Comparison of ENCODE assay signal across 18 cellular contexts in the genomic region with DNA sequence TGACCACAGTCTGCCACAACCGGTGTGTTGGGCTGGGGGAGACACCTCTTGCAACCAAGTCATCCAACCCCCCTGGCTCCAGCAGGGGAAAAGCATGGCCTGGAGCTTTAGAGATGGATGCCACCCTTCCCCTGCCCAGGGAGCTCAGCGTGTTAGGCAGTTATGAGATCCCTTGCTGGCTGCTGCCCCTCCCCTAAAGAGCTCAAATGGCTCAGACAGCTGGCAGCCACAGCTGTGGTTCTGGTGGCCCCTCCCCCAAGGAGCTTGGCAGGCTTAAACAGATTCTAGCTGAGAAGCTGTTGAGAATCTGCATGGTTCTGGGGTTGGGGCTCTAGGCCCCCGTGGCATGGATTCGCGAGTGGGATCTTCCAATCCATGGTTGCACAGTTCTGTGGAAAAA.
DNase-seq lines count a peak whose midpoint lies in the region; ATAC-seq and TF ChIP-seq lines count a peak whose summit lies in the region.
"Had no signal": no experiment of that assay in that cellular context is flagged by ENCODE, and none has a peak within 500 bp of the region (broad histone marks: within the 10 kb centered on the region; RNA-seq: fewer than 3 reads in every experiment).

No MANE protein-coding gene starts in this region.

- no peak for TF ChIP-seq CTCF in neural progenitor cell (IDR thresholded peaks at IDR 0.05)
- TF ChIP-seq CTCF in WTC11 (IDR thresholded peaks at IDR 0.05): no peak

- no peak overlapping the region for H3K27ac Mint-ChIP-seq in neural progenitor cell
- no peak overlapping the region for H3K27ac Mint-ChIP-seq in WTC11
- H3K27ac Mint-ChIP-seq: IgD-negative memory B cell; T-helper 1 cell treated with Interleukin-12 subunit alpha and Interleukin-12 subunit beta and Interleukin-4 antibody, amounts not matched to agents 30 μg/mL and 1 μg/mL, for 36 hours had no signal

- H3K27me3 Mint-ChIP-seq in neural progenitor cell (ENCODE audit: insufficient read depth, low read depth) (no peaks in the 10 kb centered on the region), WTC11 (ENCODE audit: low read depth) (peaks cover 23% of the 10 kb centered on the region)
- peaks cover 42% of the 10 kb centered on the region for H3K27me3 Mint-ChIP-seq in activated T-cell treated with anti-CD3 and anti-CD28 coated beads, Interleukin-2, amount 50 U/mL, for 4 hours (ENCODE audit: low read depth)

- no peaks in the 10 kb centered on the region for H3K4me1 ChIP-seq in neural progenitor cell
- H3K4me1 ChIP-seq: SJSA1 had no signal

- H3K9ac ChIP-seq in neural progenitor cell: no peak overlapping the region

- POLR2A ChIA-PET in WTC11 (lab: Charles Lee): no interaction called here

- H3F3A ChIP-seq in neural progenitor cell (ENCODE audit: low read depth): no peaks in the 10 kb centered on the region

- no peaks in the 10 kb centered on the region for H3K27me3 ChIP-seq in neural progenitor cell
- H3K27me3 ChIP-seq: MG63 had no signal

- no peak overlapping the region for H3K4me3 ChIP-seq in neural progenitor cell
- H3K4me3 ChIP-seq: MG63, SJSA1 had no signal

- peak overlapping the region; percentile 10 for H2AFZ ChIP-seq in neural progenitor cell (replicated peaks)

- peak; percentile 96 for DNase-seq in DMS 273 (lab: John Stamatoyannopoulos, UW; ENCODE audit: unreplicated experiment)
- DNase-seq in NCI-H1694 (lab: John Stamatoyannopoulos, UW): peak; percentile 50
- DNase-seq in NCI-H82 (lab: John Stamatoyannopoulos, UW): peak; percentile 96
- no peak for DNase-seq in neural progenitor cell (ENCODE audit: low spot score)
- no peak for DNase-seq in activated T-cell treated with anti-CD3 and anti-CD28 coated beads, Interleukin-2, amount 50 U/mL, for 4 hours
- DNase-seq in WTC11 (ENCODE audit: low spot score): no peak
- DNase-seq: GOT3, Karpas-422, MG63, NCI-H1105, NCI-H446 treated with DMSO at 0.1 percent for 48 hours, NCI-H774 had no signal

- H3K9me3 Mint-ChIP-seq in neural progenitor cell (peaks cover 31% of the 10 kb centered on the region), WTC11 (peaks cover 37% of the 10 kb centered on the region)
- peaks cover 13% of the 10 kb centered on the region for H3K9me3 Mint-ChIP-seq in activated T-cell treated with anti-CD3 and anti-CD28 coated beads, Interleukin-2, amount 50 U/mL, for 4 hours
- H3K9me3 Mint-ChIP-seq: T-helper 1 cell treated with Interleukin-12 subunit alpha and Interleukin-12 subunit beta and Interleukin-4 antibody, amounts not matched to agents 30 μg/mL and 1 μg/mL, for 36 hours had no signal

- CTCF ChIA-PET in WTC11 (lab: Charles Lee): interaction anchor here (1.3 to 1.5 kb wide), 2 partner anchors 9 to 77 kb away, joined by 3 to 6 read pairs; no protein-coding TSS in a partner anchor

- no peaks in the 10 kb centered on the region for H3K9me3 ChIP-seq in neural progenitor cell (ENCODE audit: low read depth)
- H3K9me3 ChIP-seq: MG63, SJSA1 had no signal

- no peak overlapping the region for H3K27ac ChIP-seq in neural progenitor cell
- H3K27ac ChIP-seq: C4-2B, SJSA1 had no signal

- ATAC-seq in GM18870 (IDR thresholded peaks at IDR 0.05; ENCODE audit: unreplicated experiment): no peak
- ATAC-seq in activated T-cell treated with anti-CD3 and anti-CD28 coated beads, Interleukin-2, amount 50 U/mL, for 4 hours: no peak
- no peak for ATAC-seq in WTC11
- ATAC-seq: HCT116 had no signal

- no peaks in the 10 kb centered on the region for H4K20me1 ChIP-seq in neural progenitor cell (ENCODE audit: low read depth)

- H3K36me3 Mint-ChIP-seq in neural progenitor cell: no peaks in the 10 kb centered on the region
- no peaks in the 10 kb centered on the region for H3K36me3 Mint-ChIP-seq in activated T-cell treated with anti-CD3 and anti-CD28 coated beads, Interleukin-2, amount 50 U/mL, for 4 hours (ENCODE audit: insufficient read depth)
- H3K36me3 Mint-ChIP-seq in WTC11: peaks cover 6% of the 10 kb centered on the region
- H3K36me3 Mint-ChIP-seq: IgD-negative memory B cell had no signal

- H3K36me3 ChIP-seq in neural progenitor cell: no peaks in the 10 kb centered on the region
- H3K36me3 ChIP-seq: MG63, SJSA1 had no signal

- no peak overlapping the region for H3K4me2 ChIP-seq in neural progenitor cell

- H3K4me1 Mint-ChIP-seq in neural progenitor cell (no peaks in the 10 kb centered on the region), WTC11 (no peaks in the 10 kb centered on the region)
- H3K4me1 Mint-ChIP-seq in activated T-cell treated with anti-CD3 and anti-CD28 coated beads, Interleukin-2, amount 50 U/mL, for 4 hours (ENCODE audit: low read depth): no peaks in the 10 kb centered on the region
- H3K4me1 Mint-ChIP-seq: IgD-negative memory B cell had no signal

- H3K79me2 ChIP-seq in neural progenitor cell (ENCODE audit: low read depth): no peaks in the 10 kb centered on the region

- no peak overlapping the region for H3K4me3 Mint-ChIP-seq in neural progenitor cell
- H3K4me3 Mint-ChIP-seq in activated T-cell treated with anti-CD3 and anti-CD28 coated beads, Interleukin-2, amount 50 U/mL, for 4 hours: no peak overlapping the region
- H3K4me3 Mint-ChIP-seq in WTC11: no peak overlapping the region
- H3K4me3 Mint-ChIP-seq: T-helper 1 cell treated with Interleukin-12 subunit alpha and Interleukin-12 subunit beta and Interleukin-4 antibody, amounts not matched to agents 30 μg/mL and 1 μg/mL, for 36 hours had no signal

TF ChIP-seq in WTC11, 78 proteins besides CTCF, POLR2A, EP300 and RAD21:
- TF ChIP-seq TEAD1 (CRISPR knock-in tag; IDR thresholded peaks at IDR 0.05): no peak

Comparison
In these comparisons a context has a peak if more than half of its experiments do, and no peak if none do; other contexts are left out.
1. DNase-seq: peak in DMS 273 (single experiment), NCI-H1694 (single experiment) and NCI-H82 (single experiment); none in neural progenitor cell (single experiment), activated T-cell treated with anti-CD3 and anti-CD28 coated beads, Interleukin-2, amount 50 U/mL, for 4 hours (single experiment) and WTC11 (single experiment).